ENCODE assay signal across 18 cellular contexts in genomic region chr3:435969-436492, GRCh38.
DNase-seq lines count a peak whose midpoint lies in the region; ATAC-seq and TF ChIP-seq lines count a peak whose summit lies in the region.
"Had no signal": no experiment of that assay in that cellular context is flagged by ENCODE, and none has a peak within 500 bp of the region (broad histone marks: within the 10 kb centered on the region; RNA-seq: fewer than 3 reads in every experiment).

No MANE protein-coding gene starts in this region.

- H3K4me1 ChIP-seq in PC-3 (ENCODE audit: insufficient read depth, low read length) = peaks cover 14% of the 10 kb centered on the region
- peaks cover 3% of the 10 kb centered on the region for H3K4me1 ChIP-seq in foreskin keratinocyte
- H3K4me1 ChIP-seq: BE2C had no signal

- TF ChIP-seq CTCF in PC-3 (conservative IDR thresholded peaks at IDR 0.05; ENCODE audit: low read depth, low read length) = no peak; the same call in 1 of the 2 replicates
- TF ChIP-seq CTCF in brain (conservative IDR thresholded peaks at IDR 0.05) = peak; percentile 18 to 37
- TF ChIP-seq CTCF in foreskin keratinocyte (conservative IDR thresholded peaks at IDR 0.05) = peak; percentile 15
- peak; percentile 72 for TF ChIP-seq CTCF in neural cell (IDR thresholded peaks at IDR 0.05; ENCODE audit: poor library complexity, severe bottlenecking)

- CTCF ChIA-PET in PC-3 (lab: Charles Lee) = no interaction called here

- H3K9me3 Mint-ChIP-seq in brain = peaks cover 0 to 52% (median 0%) of the 10 kb centered on the region in 5 experiments
- H3K9me3 Mint-ChIP-seq: H9 had no signal

- no peaks in the 10 kb centered on the region for H3K36me3 Mint-ChIP-seq in brain
- H3K36me3 Mint-ChIP-seq: CD4-positive, CD25-positive, alpha-beta regulatory T cell; CD8-positive, alpha-beta memory T cell had no signal

- H3K9me2 ChIP-seq in PC-3 (replicated peaks; ENCODE audit: low read length) = no peaks in the 10 kb centered on the region
- H3K9me2 ChIP-seq in neural cell (ENCODE audit: insufficient read depth, low read length) = no peaks in the 10 kb centered on the region

- H3F3A ChIP-seq in PC-3 (ENCODE audit: low read length, unreplicated experiment) = no peaks in the 10 kb centered on the region
- peaks cover 3% of the 10 kb centered on the region for H3F3A ChIP-seq in neural cell (ENCODE audit: insufficient read depth, low read length, poor library complexity, severe bottlenecking)

- intact Hi-C loops in PC-3 (cut with micrococcal nuclease) = no loop called here

- peaks cover 5% of the 10 kb centered on the region for H3K27me3 Mint-ChIP-seq in brain
- H3K27me3 Mint-ChIP-seq: CD8-positive, alpha-beta memory T cell had no signal

- peak; percentile 24 for DNase-seq in PC-3
- no peak for DNase-seq in foreskin keratinocyte
- DNase-seq in HT-29 (ENCODE audit: low spot score) = no peak
- DNase-seq in SK-N-DZ (ENCODE audit: low spot score) = no peak
- no peak for DNase-seq in NCI-H2227 (lab: John Stamatoyannopoulos, UW; ENCODE audit: unreplicated experiment)
- DNase-seq: ACHN; BE2C; CD4-positive, CD25-positive, alpha-beta regulatory T cell; CD8-positive, alpha-beta memory T cell; COR-L47; DMS153; DMS79; GDM1; H9; IMR-90 had no signal

- no peak overlapping the region for H3K9ac ChIP-seq in PC-3 (ENCODE audit: low read length)
- H3K9ac ChIP-seq in neural cell (ENCODE audit: low read length) = no peak overlapping the region

- H3K36me3 ChIP-seq in PC-3 (ENCODE audit: low read depth, low read length) (no peaks in the 10 kb centered on the region), neural cell (ENCODE audit: insufficient read depth, low read length) (no peaks in the 10 kb centered on the region)
- H3K36me3 ChIP-seq: BE2C had no signal

- H3K27ac ChIP-seq in PC-3 (ENCODE audit: low read length) (no peak overlapping the region), foreskin keratinocyte (no peak overlapping the region), neural cell (ENCODE audit: low read length) (peak overlapping the region; percentile 30)

- ATAC-seq in PC-3 = no peak
- ATAC-seq in foreskin keratinocyte = no peak
- ATAC-seq: K562 had no signal

- no peak overlapping the region for H2AFZ ChIP-seq in PC-3 (ENCODE audit: low read length)
- no peak overlapping the region for H2AFZ ChIP-seq in neural cell (ENCODE audit: low read depth, low read length)

- H3K4me3 Mint-ChIP-seq in brain = no peak overlapping the region
- H3K4me3 Mint-ChIP-seq: CD4-positive, CD25-positive, alpha-beta regulatory T cell; CD8-positive, alpha-beta memory T cell; H9 had no signal

- BruUV-seq in PC-3 (replicated peaks; lab: Mats Ljungman, UMichigan) = no TSS peak

- peak; percentile 66 for TF ChIP-seq EP300 in neural cell (conservative IDR thresholded peaks at IDR 0.05; ENCODE audit: poor library complexity, severe bottlenecking)

- no peaks in the 10 kb centered on the region for H4K20me1 ChIP-seq in PC-3 (ENCODE audit: low read length)
- no peaks in the 10 kb centered on the region for H4K20me1 ChIP-seq in neural cell (ENCODE audit: insufficient read depth)

- H3K79me2 ChIP-seq in PC-3 (ENCODE audit: low read length) (no peaks in the 10 kb centered on the region), neural cell (replicated peaks; ENCODE audit: insufficient read depth, low read length) (no peaks in the 10 kb centered on the region)

- H3K27me3 ChIP-seq in PC-3 (ENCODE audit: low read length) = no peaks in the 10 kb centered on the region
- H3K27me3 ChIP-seq in foreskin keratinocyte = no peaks in the 10 kb centered on the region
- H3K27me3 ChIP-seq in neural cell (ENCODE audit: insufficient read depth, low read depth, low read length) = no peaks in the 10 kb centered on the region
- H3K27me3 ChIP-seq: BE2C had no signal

- peaks cover 6% of the 10 kb centered on the region for H3K4me1 Mint-ChIP-seq in brain
- H3K4me1 Mint-ChIP-seq: CD4-positive, CD25-positive, alpha-beta regulatory T cell; CD8-positive, alpha-beta memory T cell had no signal

- no peak overlapping the region for H3K4me3 ChIP-seq in PC-3 (ENCODE audit: low read length)
- H3K4me3 ChIP-seq in neural cell (ENCODE audit: low read length) = no peak overlapping the region
- H3K4me3 ChIP-seq: K562 had no signal

- H3K4me2 ChIP-seq in PC-3 (ENCODE audit: low read length) (no peak overlapping the region), neural cell (ENCODE audit: low read length) (peak overlapping the region; percentile 6)

- no peak overlapping the region for H3K27ac Mint-ChIP-seq in brain
- H3K27ac Mint-ChIP-seq: CD4-positive, CD25-positive, alpha-beta regulatory T cell; CD8-positive, alpha-beta memory T cell; H9 had no signal

- TF ChIP-seq RAD21 in neural cell (conservative IDR thresholded peaks at IDR 0.05) = peak; percentile 76

- H3K9me3 ChIP-seq in PC-3 (ENCODE audit: low read length) (no peaks in the 10 kb centered on the region), neural cell (ENCODE audit: low read length) (no peaks in the 10 kb centered on the region)
- H3K9me3 ChIP-seq: BE2C had no signal

- POLR2A ChIA-PET in PC-3 (lab: Charles Lee; ENCODE audit: unreplicated experiment) = no interaction called here

TF ChIP-seq in neural cell, 6 proteins besides CTCF, POLR2A, EP300 and RAD21:
- TF ChIP-seq TAF1 (IDR thresholded peaks at IDR 0.05; ENCODE audit: low read depth) = no peak
- TF ChIP-seq POLR2AphosphoS5 (IDR thresholded peaks at IDR 0.05) = peak; percentile 52
- TF ChIP-seq EZH2 (IDR thresholded peaks at IDR 0.05; ENCODE audit: borderline replicate concordance, insufficient read depth, low read length, poor library complexity, severe bottlenecking) = no peak
- no peak for TF ChIP-seq MXI1 (conservative IDR thresholded peaks at IDR 0.05; ENCODE audit: poor library complexity, severe bottlenecking)
- peak; percentile 46 for TF ChIP-seq REST (IDR thresholded peaks at IDR 0.05; ENCODE audit: borderline replicate concordance)
- TF ChIP-seq SMC3 (conservative IDR thresholded peaks at IDR 0.05; ENCODE audit: poor library complexity) = peak; percentile 67
